ENCODE assay signal across 21 cellular contexts in genomic region chr6:21185849-21186478, GRCh38.
DNase-seq lines count a peak whose midpoint lies in the region; ATAC-seq, FAIRE-seq and TF ChIP-seq lines count a peak whose summit lies in the region.
"Had no signal": no experiment of that assay in that cellular context is flagged by ENCODE, and none has a peak within 500 bp of the region (broad histone marks: within the 10 kb centered on the region; RNA-seq: fewer than 3 reads in every experiment).

No MANE protein-coding gene starts in this region.

- no peak for FAIRE-seq in kidney (lab: Jason Lieb, UNC)
- FAIRE-seq: astrocyte, H54 had no signal

- WGBS in lower leg skin, 2 donors = 53 to 60% methylated on average over 4 of the region's 4 CpGs

- H3K9me3 Mint-ChIP-seq in activated naive CD4-positive, alpha-beta T cell treated with anti-CD3 and anti-CD28 coated beads for 36 hours = no peaks in the 10 kb centered on the region

- H3K4me3 ChIP-seq in HAP-1 (no peak overlapping the region), lower leg skin (ENCODE audit: low read depth, poor library complexity, severe bottlenecking) (no peak overlapping the region), kidney (ENCODE audit: low read length in 2 of 2) (no peak overlapping the region)
- H3K4me3 ChIP-seq: esophagus squamous epithelium, stomach, uterus had no signal

- H3K9me3 ChIP-seq in HAP-1 (no peaks in the 10 kb centered on the region), kidney (ENCODE audit: control insufficient read depth in 1 of 2, low read length in 2 of 2) (no peaks in the 10 kb centered on the region)
- H3K9me3 ChIP-seq: esophagus squamous epithelium, stomach, uterus had no signal

- H3K27me3 Mint-ChIP-seq in activated naive CD4-positive, alpha-beta T cell treated with anti-CD3 and anti-CD28 coated beads for 36 hours (ENCODE audit: low read depth) = no peaks in the 10 kb centered on the region
- H3K27me3 Mint-ChIP-seq: activated CD4-positive, alpha-beta memory T cell treated with anti-CD3 and anti-CD28 coated beads, Interleukin-2, amount 10 ng/mL, durations not matched to agents 7 days and 5 days; dendritic cell treated with granulocyte-macrophage colony-stimulating factor and Interleukin-4, amounts not matched to agents 40 ng/mL and 50 ng/mL, for 4 days had no signal

- TF ChIP-seq CTCF in lower leg skin (IDR thresholded peaks at IDR 0.05) (no peak), kidney (IDR thresholded peaks at IDR 0.05; ENCODE audit: borderline replicate concordance, extremely low read depth, insufficient read depth) (no peak)

- H3K27me3 ChIP-seq in HAP-1 (ENCODE audit: low read depth) = no peaks in the 10 kb centered on the region
- H3K27me3 ChIP-seq: esophagus squamous epithelium, stomach, uterus had no signal

- H3K36me3 ChIP-seq in HAP-1 (replicated peaks) (no peaks in the 10 kb centered on the region), kidney (ENCODE audit: control insufficient read depth in 1 of 2, insufficient read depth in 2 of 2, low read length in 2 of 2) (no peaks in the 10 kb centered on the region)
- H3K36me3 ChIP-seq: stomach, uterus had no signal

- DNase-seq in HAP-1 (ENCODE audit: low spot score in 2 of 2) = peak; percentile 83 to 99
- DNase-seq in NCI-H187 (lab: John Stamatoyannopoulos, UW) = peak; percentile 76 to 84
- DNase-seq in NCI-H748 treated with DMSO at 0.1 percent for 48 hours (lab: John Stamatoyannopoulos, UW) = peak; percentile 89
- peak; percentile 80 for DNase-seq in iPS-NIHi7 (ENCODE audit: extremely low spot score)
- no peak for DNase-seq in activated naive CD4-positive, alpha-beta T cell treated with anti-CD3 and anti-CD28 coated beads for 36 hours
- no peak for DNase-seq in lower leg skin (ENCODE audit: low spot score in 2 of 2)
- DNase-seq in kidney = no peak
- DNase-seq: activated CD4-positive, alpha-beta memory T cell treated with anti-CD3 and anti-CD28 coated beads, Interleukin-2, amount 10 ng/mL, durations not matched to agents 7 days and 5 days; AML-193; DMS53; esophagus squamous epithelium; NCI-H1048; PC-3; stimulated activated CD4-positive, alpha-beta T cell treated with anti-CD3 and anti-CD28 coated beads, Interleukin-15, amount 100 ng/mL, for 24 hours; stomach; uterus had no signal

- intact Hi-C loops in activated naive CD4-positive, alpha-beta T cell treated with anti-CD3 and anti-CD28 coated beads for 36 hours (cut with micrococcal nuclease) = no loop called here
- intact Hi-C loops in lower leg skin (cut with DNase I; ENCODE audit: low total_unique reads) (no loop called here), kidney (cut with DNase I) (no loop called here)

- H3K4me1 Mint-ChIP-seq in activated naive CD4-positive, alpha-beta T cell treated with anti-CD3 and anti-CD28 coated beads for 36 hours (ENCODE audit: low read depth) = peaks cover 6% of the 10 kb centered on the region

- TF ChIP-seq POLR2A in lower leg skin (IDR thresholded peaks at IDR 0.05) = no peak

- ATAC-seq in GM21529 (IDR thresholded peaks at IDR 0.05; ENCODE audit: unreplicated experiment) = no peak
- ATAC-seq: PC-3 had no signal

- peaks cover 11% of the 10 kb centered on the region for H3K36me3 Mint-ChIP-seq in activated naive CD4-positive, alpha-beta T cell treated with anti-CD3 and anti-CD28 coated beads for 36 hours (ENCODE audit: low read depth)

- H3K9ac ChIP-seq in kidney (ENCODE audit: low read length in 2 of 2) = no peak overlapping the region

- CTCF ChIA-PET in activated naive CD4-positive, alpha-beta T cell treated with anti-CD3 and anti-CD28 coated beads for 36 hours (lab: Charles Lee) = no interaction called here

- H3K27ac Mint-ChIP-seq in activated naive CD4-positive, alpha-beta T cell treated with anti-CD3 and anti-CD28 coated beads for 36 hours = no peak overlapping the region
- H3K27ac Mint-ChIP-seq: activated CD4-positive, alpha-beta memory T cell treated with anti-CD3 and anti-CD28 coated beads, Interleukin-2, amount 10 ng/mL, durations not matched to agents 7 days and 5 days; activated T-helper 2 cell treated with anti-CD3 and anti-CD28 coated beads, Interferon-gamma antibody, Interleukin-2, Interleukin-4, amounts not matched to agents 10 μg/mL and 5 μg/mL and 100 μg/mL, durations not matched to agents 14 hours and 24 hours and 36 hours; dendritic cell treated with granulocyte-macrophage colony-stimulating factor and Interleukin-4, amounts not matched to agents 40 ng/mL and 50 ng/mL, for 4 days had no signal

- no peak overlapping the region for H3K27ac ChIP-seq in kidney (ENCODE audit: low read depth in 2 of 2, low read length in 2 of 2)
- H3K27ac ChIP-seq: esophagus squamous epithelium, stomach, uterus had no signal

- H3K4me1 ChIP-seq in HAP-1 = peaks cover 44% of the 10 kb centered on the region
- no peaks in the 10 kb centered on the region for H3K4me1 ChIP-seq in kidney (ENCODE audit: control insufficient read depth in 1 of 2, insufficient read depth in 1 of 2, low read depth in 1 of 2, low read length in 2 of 2)

- no peak overlapping the region for H3K4me3 Mint-ChIP-seq in activated naive CD4-positive, alpha-beta T cell treated with anti-CD3 and anti-CD28 coated beads for 36 hours
- H3K4me3 Mint-ChIP-seq: activated CD4-positive, alpha-beta memory T cell treated with anti-CD3 and anti-CD28 coated beads, Interleukin-2, amount 10 ng/mL, durations not matched to agents 7 days and 5 days; dendritic cell treated with granulocyte-macrophage colony-stimulating factor and Interleukin-4, amounts not matched to agents 40 ng/mL and 50 ng/mL, for 4 days had no signal

- in situ Hi-C loops in HAP-1 (cut with MboI; ENCODE audit: low sequenced_read_pairs) = no loop called here

Comparison
In these comparisons a context has a peak if more than half of its experiments do, and no peak if none do; other contexts are left out.
1. DNase-seq: peak in HAP-1 (2 of 2), NCI-H187 (2 of 2), NCI-H748 treated with DMSO at 0.1 percent for 48 hours (single experiment) and iPS-NIHi7 (single experiment); none in activated naive CD4-positive, alpha-beta T cell treated with anti-CD3 and anti-CD28 coated beads for 36 hours (single experiment), lower leg skin (0 of 2) and kidney (single experiment).